In the genomic region with DNA sequence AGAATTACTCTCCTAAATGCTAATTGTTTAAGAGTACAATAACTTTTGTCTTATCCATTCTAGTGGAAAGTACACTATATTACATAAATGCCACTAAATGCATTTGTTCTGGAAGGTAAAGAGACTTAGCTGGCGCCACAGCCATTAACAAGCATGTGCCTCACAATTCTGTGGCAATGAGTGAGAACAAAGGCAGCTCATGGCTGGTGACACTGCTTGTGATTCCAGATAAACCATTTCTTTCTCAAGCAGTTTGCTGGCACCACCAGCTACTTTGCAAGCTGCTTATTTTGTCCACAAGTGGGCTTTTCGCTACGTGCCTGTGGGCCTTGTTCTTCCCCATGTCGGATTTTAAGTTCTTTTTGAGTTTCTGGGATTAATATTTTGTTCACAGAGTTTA, we compare ENCODE assay signal across 20 cellular contexts.
A peak's percentile ranks its signal among the peaks of the same experiment; 100 is the strongest.
DNase-seq lines count a peak whose midpoint lies in the region; ATAC-seq, FAIRE-seq and TF ChIP-seq lines count a peak whose summit lies in the region.
"Had no signal": no experiment of that assay in that cellular context is flagged by ENCODE, and none has a peak within 500 bp of the region (broad histone marks: within the 10 kb centered on the region; RNA-seq: fewer than 3 reads in every experiment).

No MANE protein-coding gene starts in this region.

- no peaks in the 10 kb centered on the region for H3K27me3 ChIP-seq in smooth muscle cell (ENCODE audit: low read depth)
- H3K27me3 ChIP-seq: upper lobe of right lung had no signal

- TF ChIP-seq CTCF in kidney (IDR thresholded peaks at IDR 0.05; ENCODE audit: borderline replicate concordance, extremely low read depth, insufficient read depth) (no peak), smooth muscle cell (IDR thresholded peaks at IDR 0.05; ENCODE audit: borderline replicate concordance, insufficient read depth, poor library complexity, severe bottlenecking) (no peak)

- H3K9me3 ChIP-seq in kidney (ENCODE audit: control insufficient read depth in 1 of 2, low read length in 2 of 2): no peaks in the 10 kb centered on the region
- H3K9me3 ChIP-seq in smooth muscle cell (replicated peaks; ENCODE audit: low read depth): no peaks in the 10 kb centered on the region
- H3K9me3 ChIP-seq: prostate gland, upper lobe of right lung had no signal

- H3K4me1 ChIP-seq in kidney (ENCODE audit: control insufficient read depth in 1 of 2, insufficient read depth in 1 of 2, low read depth in 1 of 2, low read length in 2 of 2): peaks cover 0 to 6% of the 10 kb centered on the region in 2 donors
- peaks cover 36% of the 10 kb centered on the region for H3K4me1 ChIP-seq in smooth muscle cell (ENCODE audit: low read depth)
- H3K4me1 ChIP-seq: prostate gland, upper lobe of right lung had no signal

- FAIRE-seq in kidney (lab: Jason Lieb, UNC): no peak
- FAIRE-seq: endothelial cell of umbilical vein had no signal

- peaks cover 8% of the 10 kb centered on the region for H3F3A ChIP-seq in smooth muscle cell (ENCODE audit: low read depth)

- H4K20me1 ChIP-seq in smooth muscle cell (ENCODE audit: low read depth): no peaks in the 10 kb centered on the region

- no peak for ATAC-seq in HG03442 (IDR thresholded peaks at IDR 0.05; ENCODE audit: unreplicated experiment)
- ATAC-seq in activated CD4-positive, CD25-positive, alpha-beta regulatory T cell treated with anti-CD3 and anti-CD28 coated beads, Interleukin-2, amount 50 U/mL, for 24 hours: no peak
- ATAC-seq: activated naive CD4-positive, alpha-beta T cell treated with anti-CD3 and anti-CD28 coated beads, Interleukin-2, amount 50 U/mL, for 72 hours; Right ventricle myocardium inferior; upper lobe of right lung had no signal

- no peaks in the 10 kb centered on the region for H3K36me3 ChIP-seq in kidney (ENCODE audit: control insufficient read depth in 1 of 2, insufficient read depth in 2 of 2, low read length in 2 of 2)
- no peaks in the 10 kb centered on the region for H3K36me3 ChIP-seq in smooth muscle cell (ENCODE audit: low read depth)
- H3K36me3 ChIP-seq: prostate gland had no signal

- no peak overlapping the region for H3K27ac ChIP-seq in kidney (ENCODE audit: low read depth in 2 of 2, low read length in 2 of 2)
- H3K27ac ChIP-seq in smooth muscle cell (ENCODE audit: low read depth): peak overlapping the region; percentile 24
- H3K27ac ChIP-seq: GM23248, prostate gland, upper lobe of right lung had no signal

- no peaks in the 10 kb centered on the region for H3K79me2 ChIP-seq in smooth muscle cell (ENCODE audit: low read depth)

- peak; percentile 23 for DNase-seq in NCI-H748 (lab: John Stamatoyannopoulos, UW; ENCODE audit: unreplicated experiment)
- no peak for DNase-seq in NCI-H748 treated with DMSO at 0.1 percent for 48 hours (lab: John Stamatoyannopoulos, UW)
- peak; percentile 17 for DNase-seq in NCI-H774 (lab: John Stamatoyannopoulos, UW)
- peak; percentile 15 for DNase-seq in kidney
- no peak for DNase-seq in smooth muscle cell (lab: John Stamatoyannopoulos, UW; ENCODE audit: unreplicated experiment)
- no peak for DNase-seq in cortex of kidney (lab: John Stamatoyannopoulos, UW)
- DNase-seq: activated CD4-positive, alpha-beta memory T cell treated with anti-CD3 and anti-CD28 coated beads, Interleukin-2, amount 10 ng/mL, durations not matched to agents 7 days and 5 days; DMS79; GM23248; KBM-7; NCI-H1417 treated with DMSO at 0.1 percent for 48 hours; NCI-H82; stimulated activated CD4-positive, alpha-beta T cell treated with anti-CD3 and anti-CD28 coated beads, Interleukin-1b, Interleukin-23, amount 100 ng/mL, for 48 hours; upper lobe of right lung had no signal

- WGBS in smooth muscle cell (ENCODE audit: low lambda C conversion rate): 51% methylated on average over 4 of the region's 4 CpGs

- intact Hi-C loops in kidney (cut with DNase I): no loop called here

- no peak overlapping the region for H2AFZ ChIP-seq in smooth muscle cell (ENCODE audit: low read depth)
- H2AFZ ChIP-seq: GM23248 had no signal

- peak overlapping the region; percentile 13 for H3K4me2 ChIP-seq in smooth muscle cell

- H3K9ac ChIP-seq in kidney (ENCODE audit: low read length in 2 of 2) (no peak overlapping the region), smooth muscle cell (ENCODE audit: low read depth) (peak overlapping the region; percentile 9)
- H3K9ac ChIP-seq: GM23248 had no signal

- no peak overlapping the region for H3K4me3 ChIP-seq in kidney (ENCODE audit: low read length in 2 of 2)
- H3K4me3 ChIP-seq in smooth muscle cell: no peak overlapping the region
- H3K4me3 ChIP-seq: GM23248, prostate gland, upper lobe of right lung had no signal

Comparison
In these comparisons a context has a peak if more than half of its experiments do, and no peak if none do; other contexts are left out.
1. DNase-seq: peak in NCI-H748 (single experiment), NCI-H774 (single experiment) and kidney (single experiment); none in NCI-H748 treated with DMSO at 0.1 percent for 48 hours (single experiment), smooth muscle cell (single experiment) and cortex of kidney (single experiment).